ENCODE assay signal across 14 cellular contexts in the genomic region with DNA sequence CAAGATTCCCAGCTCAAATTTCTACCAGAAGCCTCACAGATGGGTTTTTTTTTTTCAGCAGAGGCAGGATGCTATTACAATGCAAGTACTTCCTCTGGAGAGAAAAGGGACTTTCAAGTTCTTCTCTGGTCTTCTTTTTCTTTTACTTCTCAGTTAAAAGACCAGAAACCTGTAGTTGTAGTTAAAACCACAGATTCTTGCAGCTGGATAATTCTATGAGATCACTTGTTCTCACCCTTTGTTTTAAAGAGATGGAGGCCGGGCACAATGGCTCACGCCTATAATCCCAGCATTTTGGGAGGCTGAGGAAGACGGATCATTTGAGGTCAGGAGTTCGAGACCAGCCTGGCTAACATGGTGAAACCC. TPM values are rescaled to one million over a fixed set of nuclear protein-coding genes. Genes with fewer than 3 reads are reported as not detected.
DNase-seq lines count a peak whose midpoint lies in the region; ATAC-seq and TF ChIP-seq lines count a peak whose summit lies in the region.
"Had no signal": no experiment of that assay in that cellular context is flagged by ENCODE, and none has a peak within 500 bp of the region (broad histone marks: within the 10 kb centered on the region; RNA-seq: fewer than 3 reads in every experiment).

No MANE protein-coding gene starts in this region.

- H3K4me3 Mint-ChIP-seq in Caco-2 (ENCODE audit: unreplicated experiment) (no peak overlapping the region), HFFc6 (no peak overlapping the region)
- H3K4me3 Mint-ChIP-seq: immature natural killer cell had no signal

- ATAC-seq in GM19395 (IDR thresholded peaks at IDR 0.05; ENCODE audit: unreplicated experiment) (peak; percentile 90), HG02610 (IDR thresholded peaks at IDR 0.05; ENCODE audit: unreplicated experiment) (peak; percentile 80), HG03342 (IDR thresholded peaks at IDR 0.05; ENCODE audit: unreplicated experiment) (peak; percentile 63)
- ATAC-seq: activated naive CD4-positive, alpha-beta T cell treated with anti-CD3 and anti-CD28 coated beads, Interleukin-2, amount 50 U/mL, for 72 hours; mucosa of descending colon had no signal

- BruUV-seq in Caco-2 (replicated peaks; lab: Mats Ljungman, UMichigan), result no TSS peak

- H3K4me1 Mint-ChIP-seq in Caco-2 (ENCODE audit: low read depth, unreplicated experiment) (no peaks in the 10 kb centered on the region), HFFc6 (ENCODE audit: low read depth) (peaks cover 9% of the 10 kb centered on the region; the same call in 1 of the 2 replicates)
- H3K4me1 Mint-ChIP-seq: immature natural killer cell had no signal

- CTCF ChIA-PET in Caco-2 (lab: Charles Lee), result no interaction called here

- TF ChIP-seq CTCF in GM13976 (IDR thresholded peaks at IDR 0.05; ENCODE audit: borderline replicate concordance, control extremely low read depth, extremely low read depth, insufficient read depth, missing control alignments), result no peak
- TF ChIP-seq CTCF in Caco-2 (IDR thresholded peaks at IDR 0.05; ENCODE audit: insufficient read depth in 1 of 2, low read depth in 1 of 2, low read length in 1 of 2, severe bottlenecking in 1 of 2, unreplicated experiment in 1 of 2), result no peak
- TF ChIP-seq CTCF in HFFc6 (IDR thresholded peaks at IDR 0.05), result no peak

- in situ Hi-C loops in GM13976 (cut with MboI; ENCODE audit: low sequenced_read_pairs, unreplicated experiment), result no loop called here

- no peaks in the 10 kb centered on the region for H3K9me3 ChIP-seq in Caco-2
- H3K9me3 ChIP-seq: mucosa of descending colon, tibial artery had no signal

- H3K9me3 Mint-ChIP-seq in Caco-2 (ENCODE audit: unreplicated experiment) (no peaks in the 10 kb centered on the region), HFFc6 (no peaks in the 10 kb centered on the region)
- H3K9me3 Mint-ChIP-seq: activated naive CD4-positive, alpha-beta T cell treated with anti-CD3 and anti-CD28 coated beads, Interleukin-2, amount 50 U/mL, for 72 hours; immature natural killer cell had no signal

- no peak overlapping the region for H3K27ac Mint-ChIP-seq in Caco-2 (ENCODE audit: unreplicated experiment)
- no peak overlapping the region for H3K27ac Mint-ChIP-seq in HFFc6
- H3K27ac Mint-ChIP-seq: activated naive CD4-positive, alpha-beta T cell treated with anti-CD3 and anti-CD28 coated beads, Interleukin-2, amount 50 U/mL, for 72 hours; immature natural killer cell had no signal

- peaks cover 11% of the 10 kb centered on the region for H3K27me3 Mint-ChIP-seq in Caco-2 (ENCODE audit: insufficient read depth, unreplicated experiment)
- H3K27me3 Mint-ChIP-seq in HFFc6 (ENCODE audit: insufficient read depth), result no peaks in the 10 kb centered on the region; the same call in 1 of the 2 replicates

- H3K4me3 ChIP-seq in Caco-2 (ENCODE audit: low read depth, low read length), result no peak overlapping the region
- H3K4me3 ChIP-seq: cardiac muscle cell, mucosa of descending colon, SK-N-MC, tibial artery had no signal

- no peaks in the 10 kb centered on the region for H3K36me3 ChIP-seq in Caco-2 (ENCODE audit: control insufficient read depth, insufficient read depth, low read length)
- H3K36me3 ChIP-seq: cardiac muscle cell, tibial artery had no signal

- peaks cover 5% of the 10 kb centered on the region for H3K36me3 Mint-ChIP-seq in Caco-2 (ENCODE audit: insufficient read depth, unreplicated experiment)
- no peaks in the 10 kb centered on the region for H3K36me3 Mint-ChIP-seq in HFFc6 (ENCODE audit: low read depth)
- H3K36me3 Mint-ChIP-seq: activated naive CD4-positive, alpha-beta T cell treated with anti-CD3 and anti-CD28 coated beads, Interleukin-2, amount 50 U/mL, for 72 hours; immature natural killer cell had no signal

- POLR2A ChIA-PET in Caco-2 (lab: Charles Lee), result no interaction called here

- H3K4me1 ChIP-seq in Caco-2, result no peaks in the 10 kb centered on the region

- peak; percentile 24 for DNase-seq in GM13976 (ENCODE audit: low spot score)
- DNase-seq in activated effector memory CD4-positive, alpha-beta T cell treated with Interleukin-2 at 50 U/mL for 16 hours, result no peak
- DNase-seq in Caco-2, result no peak
- no peak for DNase-seq in HFFc6
- DNase-seq in HuH-7 (ENCODE audit: low spot score), result no peak
- DNase-seq: immature natural killer cell, mucosa of descending colon, tibial artery had no signal

- H3K27me3 ChIP-seq in Caco-2 (replicated peaks; ENCODE audit: control insufficient read depth, insufficient read depth, low read length), result no peaks in the 10 kb centered on the region
- H3K27me3 ChIP-seq: cardiac muscle cell, tibial artery had no signal

- intact Hi-C loops in Caco-2 (cut with micrococcal nuclease; ENCODE audit: unreplicated experiment), result no loop called here

RNA-seq across cellular contexts. Expression of a gene that starts 47.6 kb away (rescaled TPM):
- not detected in 2 replicates for total RNA-seq in Caco-2 (2022)
- not detected for total RNA-seq in HFFc6 (2021; fragmentation: NEBNext Ultra II Directional; extraction: Animal tissue kit (Norgen Biotek cat#: 25700))
- total RNA-seq: activated naive CD4-positive, alpha-beta T cell treated with anti-CD3 and anti-CD28 coated beads, Interleukin-2, amount 50 U/mL, for 72 hours; cardiac muscle cell had no signal
